In genomic region chr7:73891178-73891885, GRCh38 we compare ENCODE assay signal across 1 cellular context.
TF ChIP-seq lines count a peak whose summit lies in the region.

No MANE protein-coding gene starts in this region.

TF ChIP-seq in H1, 55 proteins besides CTCF, POLR2A, EP300 and RAD21:
- TF ChIP-seq JUND (IDR thresholded peaks at IDR 0.05; ENCODE audit: low read length) (no peak), EGR1 (IDR thresholded peaks at IDR 0.05; ENCODE audit: borderline replicate concordance, low read depth, low read length) (no peak), ATF2 (IDR thresholded peaks at IDR 0.05; ENCODE audit: low read length) (no peak), POLR2AphosphoS5 (IDR thresholded peaks at IDR 0.05; ENCODE audit: low read depth, low read length) (no peak), GTF2F1 (IDR thresholded peaks at IDR 0.05; ENCODE audit: borderline replicate concordance, low read depth, low read length) (no peak), RBBP5 (IDR thresholded peaks at IDR 0.05; ENCODE audit: borderline replicate concordance, low read depth, low read length) (no peak)
